ENCODE assay signal across 16 cellular contexts in genomic region chr6:79719248-79719975, GRCh38.
DNase-seq lines count a peak whose midpoint lies in the region; ATAC-seq and TF ChIP-seq lines count a peak whose summit lies in the region.
"Had no signal": no experiment of that assay in that cellular context is flagged by ENCODE, and none has a peak within 500 bp of the region (broad histone marks: within the 10 kb centered on the region; RNA-seq: fewer than 3 reads in every experiment).

No MANE protein-coding gene starts in this region.

- intact Hi-C loops in colonic mucosa (cut with DNase I) = loop anchor here (10.0 kb wide), 1 partner anchor 315 kb away; no protein-coding TSS in a partner anchor

- no peaks in the 10 kb centered on the region for H3K9me2 ChIP-seq in GM23248 (ENCODE audit: insufficient read depth)

- H3K27me3 ChIP-seq in BJ (ENCODE audit: control insufficient read depth, insufficient read depth, low read length) = no peaks in the 10 kb centered on the region; the same call in 1 of the 2 replicates
- H3K27me3 ChIP-seq in GM23248 (replicated peaks; ENCODE audit: insufficient read depth) = no peaks in the 10 kb centered on the region
- H3K27me3 ChIP-seq in colonic mucosa = no peaks in the 10 kb centered on the region

- CTCF ChIA-PET in BJ (lab: Yijun Ruan, JAX) = interaction anchor here (1.1 kb wide), 1 partner anchor 148 kb away, joined by 3 read pairs; no protein-coding TSS in a partner anchor

- TF ChIP-seq CTCF in BJ (IDR thresholded peaks at IDR 0.05; ENCODE audit: insufficient read depth, low read depth, low read length) = no peak
- TF ChIP-seq CTCF in colonic mucosa (IDR thresholded peaks at IDR 0.05) = no peak

- peaks cover 2 to 13% (median 6%) of the 10 kb centered on the region in 5 donors for H3K27me3 Mint-ChIP-seq in naive thymus-derived CD8-positive, alpha-beta T cell

- H3K4me3 ChIP-seq in BJ (ENCODE audit: low read depth, low read length) = no peak overlapping the region
- H3K4me3 ChIP-seq in GM23248 = peak overlapping the region; percentile 34; the same call in 1 of the 2 replicates
- H3K4me3 ChIP-seq in colonic mucosa = no peak overlapping the region

- 2% methylated on average over 6 of the region's 6 CpGs for WGBS in GM23248 (ENCODE audit: low coverage in 1 of 2, low lambda C conversion rate in 2 of 2, missing lambda C conversion rate in 2 of 2), 2 experiments

- H3K27ac ChIP-seq in GM23248 = peak overlapping the region; percentile 94
- no peak overlapping the region for H3K27ac ChIP-seq in colonic mucosa

- H3K36me3 ChIP-seq in BJ (ENCODE audit: control insufficient read depth, insufficient read depth, low read length) (no peaks in the 10 kb centered on the region), GM23248 (ENCODE audit: low read depth) (no peaks in the 10 kb centered on the region), colonic mucosa (no peaks in the 10 kb centered on the region)

- H2AFZ ChIP-seq in GM23248 = 0 out of 2 replicates have a peak overlapping the region, but pooled peaks have one; percentile 14

- in situ Hi-C loops in GM23248 (cut with MboI) = no loop called here

- H3K36me3 Mint-ChIP-seq in naive thymus-derived CD8-positive, alpha-beta T cell = peaks cover 0 to 2% (median 0%) of the 10 kb centered on the region in 3 donors
- H3K36me3 Mint-ChIP-seq: CD4-positive, CD25-positive, alpha-beta regulatory T cell had no signal

- POLR2A ChIA-PET in BJ (lab: Charles Lee) = no interaction called here
- POLR2A ChIA-PET in naive thymus-derived CD8-positive, alpha-beta T cell (lab: Charles Lee) = no interaction called here

- peak overlapping the region; percentile 39 for H3K4me2 ChIP-seq in GM23248 (ENCODE audit: unreplicated experiment)

- peaks cover 0 to 8% (median 1%) of the 10 kb centered on the region in 9 donors for H3K9me3 Mint-ChIP-seq in naive thymus-derived CD8-positive, alpha-beta T cell
- H3K9me3 Mint-ChIP-seq: activated CD4-positive, alpha-beta T cell treated with anti-CD3 and anti-CD28 coated beads, Interleukin-2, amount 10 ng/mL, durations not matched to agents 7 days and 5 days had no signal

- no peaks in the 10 kb centered on the region for H3K4me1 Mint-ChIP-seq in naive thymus-derived CD8-positive, alpha-beta T cell
- H3K4me1 Mint-ChIP-seq: activated CD4-positive, alpha-beta T cell treated with anti-CD3 and anti-CD28 coated beads, Interleukin-2, amount 10 ng/mL, durations not matched to agents 7 days and 5 days; CD4-positive, CD25-positive, alpha-beta regulatory T cell had no signal

- no peak for ATAC-seq in naive thymus-derived CD8-positive, alpha-beta T cell

- H3F3A ChIP-seq in GM23248 (ENCODE audit: insufficient read depth) = peaks cover 24% of the 10 kb centered on the region

- H3K9ac ChIP-seq in GM23248 (peak overlapping the region; percentile 64), colonic mucosa (ENCODE audit: low read depth in 2 of 2, low read length in 2 of 2) (no peak overlapping the region)

- no peaks in the 10 kb centered on the region for H3K79me2 ChIP-seq in GM23248 (ENCODE audit: insufficient read depth)

- no peaks in the 10 kb centered on the region for H4K20me1 ChIP-seq in GM23248 (ENCODE audit: insufficient read depth)

- DNase-seq in BJ (ENCODE audit: low read depth) = peak; percentile 20
- DNase-seq in GM23248 = peak; percentile 94
- peak; percentile 54 for DNase-seq in astrocyte of the hippocampus (ENCODE audit: low read depth, low spot score)
- peak; percentile 22 for DNase-seq in kidney tubule cell (ENCODE audit: low spot score)
- DNase-seq in SW480 (ENCODE audit: low spot score) = no peak
- DNase-seq in naive thymus-derived CD8-positive, alpha-beta T cell = no peak
- DNase-seq in colonic mucosa = no peak
- DNase-seq in NCI-H1092 (lab: John Stamatoyannopoulos, UW) = no peak
- DNase-seq: activated CD4-positive, alpha-beta T cell treated with anti-CD3 and anti-CD28 coated beads, Interleukin-2, amount 10 ng/mL, durations not matched to agents 7 days and 5 days; activated effector memory CD4-positive, alpha-beta T cell treated with Interleukin-2 at 50 U/mL for 16 hours; CD4-positive, CD25-positive, alpha-beta regulatory T cell; cerebellar nuclear complex; Kasumi-1; left cardiac atrium; NCI-H2171; OCI-M1 had no signal

- H3K4me3 Mint-ChIP-seq in naive thymus-derived CD8-positive, alpha-beta T cell = no peak overlapping the region
- H3K4me3 Mint-ChIP-seq: activated CD4-positive, alpha-beta T cell treated with anti-CD3 and anti-CD28 coated beads, Interleukin-2, amount 10 ng/mL, durations not matched to agents 7 days and 5 days; CD4-positive, CD25-positive, alpha-beta regulatory T cell had no signal

- H3K27ac Mint-ChIP-seq in naive thymus-derived CD8-positive, alpha-beta T cell = no peak overlapping the region
- H3K27ac Mint-ChIP-seq: activated CD4-positive, alpha-beta T cell treated with anti-CD3 and anti-CD28 coated beads, Interleukin-2, amount 10 ng/mL, durations not matched to agents 7 days and 5 days; CD4-positive, CD25-positive, alpha-beta regulatory T cell had no signal

- H3K9me3 ChIP-seq in GM23248 (ENCODE audit: low read depth) (no peaks in the 10 kb centered on the region), colonic mucosa (no peaks in the 10 kb centered on the region)

- H3K4me1 ChIP-seq in GM23248 (ENCODE audit: insufficient read depth) = peaks cover 21% of the 10 kb centered on the region
- H3K4me1 ChIP-seq in colonic mucosa = no peaks in the 10 kb centered on the region

Comparison
In these comparisons a context has a peak if more than half of its experiments do, and no peak if none do; other contexts are left out.
1. DNase-seq: peak in BJ (single experiment), GM23248 (single experiment), astrocyte of the hippocampus (single experiment) and kidney tubule cell (single experiment); none in SW480 (single experiment), naive thymus-derived CD8-positive, alpha-beta T cell (0 of 10), colonic mucosa (single experiment) and NCI-H1092 (single experiment).